8 cellular contexts compared by ENCODE assay signal in the genomic region with DNA sequence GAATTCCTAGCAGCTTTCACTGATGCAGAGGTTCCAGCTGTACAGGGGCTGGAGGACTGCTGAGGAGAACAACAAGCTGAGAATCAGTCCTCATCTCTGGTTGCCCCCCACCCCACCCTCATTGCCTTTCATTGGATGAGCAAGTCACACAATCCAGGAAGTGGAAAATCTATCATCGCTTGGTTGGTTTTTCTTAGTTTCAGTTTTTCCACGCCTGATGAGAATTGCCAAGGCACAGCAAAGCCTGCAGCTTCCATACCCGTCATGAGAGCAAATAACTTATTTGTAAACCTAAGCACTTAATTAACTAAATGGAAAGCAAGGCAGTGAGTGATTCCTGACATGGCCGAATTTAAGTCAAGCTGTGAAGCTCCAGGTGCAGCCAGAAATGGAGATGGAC. TPM values are rescaled to one million over a fixed set of nuclear protein-coding genes. Genes with fewer than 3 reads are reported as not detected.
A peak's percentile ranks its signal among the peaks of the same experiment; 100 is the strongest.
DNase-seq lines count a peak whose midpoint lies in the region; ATAC-seq, FAIRE-seq and TF ChIP-seq lines count a peak whose summit lies in the region.

No MANE protein-coding gene starts in this region.

- 11% methylated on average over 4 of the region's 4 CpGs for WGBS in GM12878 (ENCODE audit: insufficient coverage, insufficient replicate concordance, low lambda C conversion rate, missing lambda C conversion rate)

- in situ Hi-C loops in GM12878 (cut with MboI), result no loop called here

- H3K79me2 ChIP-seq in OCI-LY1 (ENCODE audit: insufficient read depth, low read length) (no peaks in the 10 kb centered on the region), GM12878 (ENCODE audit: control insufficient read depth, insufficient read depth, low read length) (no peaks in the 10 kb centered on the region), parathyroid adenoma (no peaks in the 10 kb centered on the region)

- RAD21 ChIA-PET in GM12878 (lab: Charles Lee; ENCODE audit: unreplicated experiment), result interaction anchor here (1.1 to 1.8 kb wide), 4 partner anchors 11 to 361 kb away, joined by 3 to 16 read pairs (median 3); partner anchors contain the start of gene MINDY2

- H3K4me2 ChIP-seq in BLaER1, result peak overlapping the region; percentile 76
- peak overlapping the region; percentile 66 for H3K4me2 ChIP-seq in OCI-LY1 (ENCODE audit: low read length)
- peak overlapping the region; percentile 83 for H3K4me2 ChIP-seq in GM12878 (ENCODE audit: control insufficient read depth, insufficient read depth)
- H3K4me2 ChIP-seq in parathyroid adenoma (ENCODE audit: low read length), result no peak overlapping the region

- no peaks in the 10 kb centered on the region for H3K9me2 ChIP-seq in OCI-LY1 (ENCODE audit: low read depth, low read length)

- CTCF ChIA-PET in GM12878 (lab: Yijun Ruan, JAX), result interaction anchor here (1.2 to 2.6 kb wide), 2 partner anchors 11 to 73 kb away, joined by 3 to 14 read pairs; no protein-coding TSS in a partner anchor

- H3K4me3 ChIP-seq in BLaER1, result peak overlapping the region; percentile 63
- peak overlapping the region; percentile 40 for H3K4me3 ChIP-seq in OCI-LY1 (ENCODE audit: low read depth, low read length, poor library complexity, severe bottlenecking)
- peak overlapping the region; percentile 33; the same call in 1 of the 2 replicates for H3K4me3 ChIP-seq in GM12878
- no peak overlapping the region for H3K4me3 ChIP-seq in parathyroid adenoma (ENCODE audit: low read depth, low read length)

- TF ChIP-seq CTCF in OCI-LY1 (IDR thresholded peaks at IDR 0.05; ENCODE audit: low read length) (no peak), GM12878 (IDR thresholded peaks at IDR 0.05 in 2 of 3, conservative IDR thresholded peaks at IDR 0.05 in 1 of 3; ENCODE audit: control insufficient read depth in 2 of 3, extremely low read depth in 1 of 3, insufficient read depth in 1 of 3, low read depth in 3 of 3, low read length in 3 of 3) (no peak), parathyroid adenoma (IDR thresholded peaks at IDR 0.05) (no peak)

- POLR2A ChIA-PET in GM12878 (lab: Charles Lee), result interaction anchor here (0.5 to 2.1 kb wide), 2 partner anchors 10 to 209 kb away, joined by 3 to 10 read pairs; no protein-coding TSS in a partner anchor

- TF ChIP-seq RAD21 in GM12878 (IDR thresholded peaks at IDR 0.05; ENCODE audit: insufficient read depth, low read depth, low read length), result no peak

- no TSS peak for BruUV-seq in GM12878 (replicated peaks; lab: Mats Ljungman, UMichigan)

- H3K36me3 ChIP-seq in BLaER1, result peaks cover 7% of the 10 kb centered on the region
- H3K36me3 ChIP-seq in OCI-LY1 (ENCODE audit: insufficient read depth, low read length), result no peaks in the 10 kb centered on the region
- no peaks in the 10 kb centered on the region for H3K36me3 ChIP-seq in GM12878 (ENCODE audit: control insufficient read depth in 2 of 2, insufficient read depth in 2 of 2, low read length in 1 of 2)
- no peaks in the 10 kb centered on the region for H3K36me3 ChIP-seq in parathyroid adenoma (ENCODE audit: control insufficient read depth, insufficient read depth, low read length)

- peak overlapping the region; percentile 75 for H3K27ac ChIP-seq in BLaER1
- peak overlapping the region; percentile 1 for H3K27ac ChIP-seq in OCI-LY1 (ENCODE audit: low read depth, low read length, poor library complexity, severe bottlenecking)
- peak overlapping the region; percentile 30 for H3K27ac ChIP-seq in GM12878 (ENCODE audit: control insufficient read depth, insufficient read depth)
- no peak overlapping the region for H3K27ac ChIP-seq in parathyroid adenoma

- H3K9me3 ChIP-seq in BLaER1, result peaks cover 17% of the 10 kb centered on the region
- H3K9me3 ChIP-seq in OCI-LY1 (ENCODE audit: low read length), result no peaks in the 10 kb centered on the region
- H3K9me3 ChIP-seq in GM12878 (replicated peaks; ENCODE audit: control insufficient read depth, insufficient read depth, low read length), result peaks cover 2% of the 10 kb centered on the region; the same call in 2 of the 3 replicates
- H3K9me3 ChIP-seq in parathyroid adenoma (ENCODE audit: control insufficient read depth, low read length), result no peaks in the 10 kb centered on the region

- ATAC-seq in GM12878, result peak; percentile 80
- no peak for ATAC-seq in GM21423 (IDR thresholded peaks at IDR 0.05; ENCODE audit: unreplicated experiment)

- peaks cover 24% of the 10 kb centered on the region for H3K4me1 ChIP-seq in BLaER1
- peaks cover 40% of the 10 kb centered on the region for H3K4me1 ChIP-seq in OCI-LY1 (ENCODE audit: insufficient read depth, low read length, severe bottlenecking)
- H3K4me1 ChIP-seq in GM12878 (ENCODE audit: control insufficient read depth, insufficient read depth, low read length), result peaks cover 6% of the 10 kb centered on the region
- H3K4me1 ChIP-seq in parathyroid adenoma, result no peaks in the 10 kb centered on the region

- SMC1A ChIA-PET in GM12878 (lab: Charles Lee; ENCODE audit: uncharacterized antibody, unreplicated experiment), result interaction anchor here (0.6 to 2.5 kb wide), 12 partner anchors 10 to 335 kb away, joined by 3 to 17 read pairs (median 3); no protein-coding TSS in a partner anchor

- H2AFZ ChIP-seq in OCI-LY1 (ENCODE audit: low read length), result no peak overlapping the region; the same call in 1 of the 2 replicates
- peak overlapping the region; percentile 83 for H2AFZ ChIP-seq in GM12878 (ENCODE audit: control insufficient read depth, low read depth, low read length)
- H2AFZ ChIP-seq in parathyroid adenoma, result peak overlapping the region; percentile 42

- peak; percentile 27 for DNase-seq in GM12878 (ENCODE audit: low read depth, low spot score)
- no peak for DNase-seq in SHP77 (lab: John Stamatoyannopoulos, UW)
- DNase-seq in erythroblast (lab: John Stamatoyannopoulos, UW), result no peak
- DNase-seq in iPS-NIHi7 (ENCODE audit: extremely low spot score), result no peak

- FAIRE-seq in GM12878 (lab: Jason Lieb, UNC), result peak; percentile 56

- H3K27me3 ChIP-seq in BLaER1 (no peaks in the 10 kb centered on the region), OCI-LY1 (ENCODE audit: insufficient read depth, low read length) (no peaks in the 10 kb centered on the region), GM12878 (replicated peaks in 1 of 2; ENCODE audit: control insufficient read depth in 2 of 2, insufficient read depth in 2 of 2, low read length in 1 of 2) (no peaks in the 10 kb centered on the region), parathyroid adenoma (ENCODE audit: control insufficient read depth, insufficient read depth, low read length) (no peaks in the 10 kb centered on the region)

- H3K9ac ChIP-seq in BLaER1 (peak overlapping the region; percentile 67), OCI-LY1 (ENCODE audit: low read length) (peak overlapping the region; percentile 46), GM12878 (ENCODE audit: control insufficient read depth, insufficient read depth, low read length) (peak overlapping the region; percentile 37; the same call in 1 of the 2 replicates), parathyroid adenoma (no peak overlapping the region)

- H3F3A ChIP-seq in OCI-LY1 (ENCODE audit: insufficient read depth, low read length), result no peaks in the 10 kb centered on the region

- H4K20me1 ChIP-seq in BLaER1 (no peaks in the 10 kb centered on the region), OCI-LY1 (ENCODE audit: insufficient read depth, low read length) (no peaks in the 10 kb centered on the region), GM12878 (ENCODE audit: control insufficient read depth, insufficient read depth) (no peaks in the 10 kb centered on the region)

- TF ChIP-seq POLR2A in GM12878 (IDR thresholded peaks at IDR 0.05; ENCODE audit: low read depth, low read length), result no peak
- no peak for TF ChIP-seq POLR2A in erythroblast (IDR thresholded peaks at IDR 0.05; ENCODE audit: low read length)

- intact Hi-C loops in GM12878 (cut with micrococcal nuclease; ENCODE audit: unreplicated experiment), result no loop called here

- TF ChIP-seq EP300 in GM12878 (IDR thresholded peaks at IDR 0.05; ENCODE audit: borderline replicate concordance in 1 of 2, control insufficient read depth in 1 of 2, low read depth in 2 of 2, low read length in 2 of 2), result no peak

TF ChIP-seq in GM12878, 131 proteins besides CTCF, POLR2A, EP300 and RAD21 (continues in another document):
- TF ChIP-seq IKZF2 (IDR thresholded peaks at IDR 0.05) (peak in 1 of 2 experiments; percentile 65; a peak in 3 of 4 replicates), YY1 (IDR thresholded peaks at IDR 0.05; ENCODE audit: low read depth, low read length) (0 out of 2 replicates have a peak, but pooled peaks have one; percentile 12), SMARCA5 (IDR thresholded peaks at IDR 0.05) (no peak), TAF1 (IDR thresholded peaks at IDR 0.05; ENCODE audit: borderline replicate concordance, low read depth, low read length) (0 out of 2 replicates have a peak, but pooled peaks have one; percentile 13), E2F4 (IDR thresholded peaks at IDR 0.05; ENCODE audit: low read depth, low read length) (no peak), IKZF1 (conservative IDR thresholded peaks at IDR 0.05) (peak; percentile 56; the same call in 1 of the 2 replicates)

RNA-seq across cellular contexts. Expression of gene LIPC, which starts 21.4 kb away (rescaled TPM):
- total RNA-seq in GM12878 (2013; cell fraction: nucleolus; rRNA removed), result 2.2 and 2.5 TPM in 2 replicates
- total RNA-seq in GM12878 (2014; rRNA removed) (0.11 and 0.23 TPM in 2 replicates), GM12878 (2014; rRNA removed; fragmentation: Illumina TruSeq; extraction: Trizol) (0.28 and 0.31 TPM in 2 replicates), GM12878 (2021) (0.18 TPM in 1 of 2 replicates, not detected in the other)
- polyA plus RNA-seq in GM12878 (2011; ENCODE audit: low read depth), result not detected
- polyA plus RNA-seq in GM12878 (2011; rRNA removed) (0.07 and 0.10 TPM in 2 replicates), GM12878 (2014; fragmentation: Illumina TruSeq; extraction: Trizol) (0.16 TPM in 1 of 2 replicates, not detected in the other), GM12878 (2014; fragmentation: Nextera tagmentation; extraction: Ambion mirVana) (under 1 TPM; 0.06 to 0.09 TPM), GM12878 (2014; rRNA removed) (0.14 and 0.18 TPM in 2 replicates), GM12878 (2016; fragmentation: Nextera tagmentation; extraction: Ambion mirVana) (under 1 TPM in 1 of 2 experiments, not detected in 1; 0.07 TPM)
- polyA plus RNA-seq in GM12878 (2011; cell fraction: cytosol; rRNA removed), result 0.18 and 0.21 TPM in 2 replicates
- polyA plus RNA-seq in GM12878 (2011; cell fraction: nucleus; rRNA removed), result 0.15 and 0.34 TPM in 2 replicates
- polyA plus RNA-seq in GM12878 (2012), result 0.15 and 0.24 TPM in 2 replicates
- 0.21 TPM in 1 of 2 replicates, not detected in the other for polyA minus RNA-seq in GM12878 (2011; rRNA and poly(A)+ RNA removed)
- not detected in 2 replicates for polyA minus RNA-seq in GM12878 (2011; cell fraction: cytosol; rRNA and poly(A)+ RNA removed)
- polyA minus RNA-seq in GM12878 (2011; cell fraction: nucleus; rRNA and poly(A)+ RNA removed), result 0.60 TPM in 1 of 2 replicates, not detected in the other
